ENCODE assay signal across 9 cellular contexts in the genomic region with DNA sequence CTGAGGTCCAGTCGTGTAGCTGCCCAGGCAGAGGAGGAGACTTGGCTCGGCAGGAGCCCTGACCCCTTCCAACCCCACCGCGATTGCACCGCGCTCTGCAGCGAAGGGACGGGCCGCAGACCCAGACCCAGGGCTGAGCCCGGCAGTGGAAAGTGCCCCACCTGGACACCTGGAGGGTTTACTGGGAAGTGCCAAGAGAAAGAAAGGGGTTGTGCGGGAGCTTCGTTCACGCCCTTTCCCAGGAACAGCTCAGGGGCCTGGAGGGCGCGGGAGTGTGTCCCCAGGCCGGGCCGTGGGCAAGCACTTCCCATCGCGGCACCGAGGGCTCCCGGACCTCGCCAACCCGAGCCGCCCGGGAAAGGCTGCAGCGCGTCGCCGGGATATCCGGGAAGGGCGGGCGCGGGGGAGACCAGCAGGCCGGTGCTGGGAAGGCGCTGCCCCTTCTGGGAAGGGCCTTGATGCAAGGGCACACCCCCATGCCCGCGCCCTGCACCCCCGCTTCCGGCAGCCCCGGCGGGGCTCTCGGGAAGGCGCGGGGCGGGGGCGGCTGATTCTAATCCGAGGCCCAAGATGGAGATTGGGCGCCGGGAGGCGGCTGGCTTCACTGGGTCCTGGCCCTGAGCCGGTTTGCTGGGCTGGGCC. TPM values are rescaled to one million over a fixed set of nuclear protein-coding genes. Genes with fewer than 3 reads are reported as not detected.
A peak's percentile ranks its signal among the peaks of the same experiment; 100 is the strongest.
DNase-seq lines count a peak whose midpoint lies in the region; TF ChIP-seq lines count a peak whose summit lies in the region.
"Had no signal": no experiment of that assay in that cellular context is flagged by ENCODE, and none has a peak within 500 bp of the region (broad histone marks: within the 10 kb centered on the region; RNA-seq: fewer than 3 reads in every experiment).

No MANE protein-coding gene starts in this region.

- H3K9me3 ChIP-seq in mesenchymal stem cell (ENCODE audit: control insufficient read depth, low read length) = no peaks in the 10 kb centered on the region

- peak overlapping the region; percentile 94 for H4K91ac ChIP-seq in mesenchymal stem cell (ENCODE audit: low read length)

- no peak overlapping the region for H3K23ac ChIP-seq in mesenchymal stem cell (ENCODE audit: low read length in 2 of 2)

- POLR2A ChIA-PET in GM10248 (lab: Yijun Ruan, JAX) = no interaction called here

- H2BK12ac ChIP-seq in mesenchymal stem cell (ENCODE audit: low read length in 2 of 2) = peak overlapping the region; percentile 27 to 79

- peak overlapping the region; percentile 85 for H2BK120ac ChIP-seq in mesenchymal stem cell (ENCODE audit: low read depth, low read length)

- H3K14ac ChIP-seq in mesenchymal stem cell (ENCODE audit: low read length in 2 of 2) = no peak overlapping the region

- peak overlapping the region; percentile 45 to 73 for H3K4ac ChIP-seq in mesenchymal stem cell (ENCODE audit: low read depth in 1 of 2, low read length in 2 of 2)

- H3K27ac ChIP-seq in mesenchymal stem cell (ENCODE audit: low read length, poor library complexity, severe bottlenecking) = no peak overlapping the region
- H3K27ac ChIP-seq: KMS-11 had no signal

- peak overlapping the region; percentile 50 for H3K4me2 ChIP-seq in mesenchymal stem cell (ENCODE audit: low read length, poor library complexity, severe bottlenecking)
- H3K4me2 ChIP-seq: KMS-11 had no signal

- H3K4me3 ChIP-seq in mesenchymal stem cell (ENCODE audit: insufficient read depth in 1 of 2, low read depth in 1 of 2, low read length in 2 of 2) = peak overlapping the region in 1 of 2 experiments; percentile 70

- H3K79me1 ChIP-seq in mesenchymal stem cell (replicated peaks; ENCODE audit: low read length, poor library complexity, severe bottlenecking) = no peaks in the 10 kb centered on the region

- no peak overlapping the region for H2BK5ac ChIP-seq in mesenchymal stem cell (ENCODE audit: low read depth, low read length, poor library complexity, severe bottlenecking)

- H3K9ac ChIP-seq in mesenchymal stem cell (ENCODE audit: low read length) = peak overlapping the region; percentile 81
- H3K9ac ChIP-seq: KMS-11 had no signal

- peak overlapping the region; percentile 75 for H2BK15ac ChIP-seq in mesenchymal stem cell (ENCODE audit: low read depth, poor library complexity, severe bottlenecking)

- no peaks in the 10 kb centered on the region for H3K27me3 ChIP-seq in mesenchymal stem cell (ENCODE audit: control insufficient read depth in 1 of 2, insufficient read depth in 1 of 2, low read length in 2 of 2)

- no peak for TF ChIP-seq CTCF in GM10248 (IDR thresholded peaks at IDR 0.05; ENCODE audit: control extremely low read depth, extremely low read depth, low read depth, missing control alignments)
- no peak for TF ChIP-seq CTCF in GM20000 (IDR thresholded peaks at IDR 0.05; ENCODE audit: extremely low read depth, missing control alignments)

- peak overlapping the region; percentile 92 for H4K8ac ChIP-seq in mesenchymal stem cell (ENCODE audit: low read length)

- WGBS in mesenchymal stem cell = 9% methylated on average over 51 of the region's 51 CpGs

- H2AK5ac ChIP-seq in mesenchymal stem cell (ENCODE audit: low read length, severe bottlenecking) = no peak overlapping the region

- H2AFZ ChIP-seq in mesenchymal stem cell (ENCODE audit: low read depth, low read length) = peak overlapping the region; percentile 87

- DNase-seq in HT-29 (ENCODE audit: low spot score) = peak; percentile 63
- peak; percentile 65 for DNase-seq in activated T-cell treated with anti-CD3 and anti-CD28 coated beads for 4 hours
- DNase-seq in epidermal melanocyte (ENCODE audit: insufficient read length, low spot score) = peak; percentile 49
- DNase-seq in mesenchymal stem cell = peak; percentile 54
- DNase-seq in stimulated activated CD4-positive, alpha-beta T cell treated with anti-CD3 and anti-CD28 coated beads, TNF-alpha, amount 100 ng/mL, for 48 hours (ENCODE audit: low read depth in 3 of 3) = peak; percentile 37 to 74 (median 47)
- DNase-seq in GM10248 (ENCODE audit: extremely low spot score) = no peak
- no peak for DNase-seq in GM20000 (ENCODE audit: low spot score)
- no peak for DNase-seq in DMS114 treated with DMSO at 0.1 percent for 48 hours (lab: John Stamatoyannopoulos, UW; ENCODE audit: unreplicated experiment)

- H3K18ac ChIP-seq in mesenchymal stem cell (ENCODE audit: low read depth in 1 of 2, low read length in 2 of 2) = peak overlapping the region; percentile 74 to 92

- CTCF ChIA-PET in GM10248 (lab: Yijun Ruan, JAX) = no interaction called here

- peaks cover 6% of the 10 kb centered on the region for H3K4me1 ChIP-seq in mesenchymal stem cell (ENCODE audit: control insufficient read depth, insufficient read depth, low read depth, low read length)

- no peaks in the 10 kb centered on the region for H3K36me3 ChIP-seq in mesenchymal stem cell (ENCODE audit: control insufficient read depth in 1 of 2, insufficient read depth in 2 of 2, low read depth in 1 of 2, low read length in 2 of 2)

RNA-seq across cellular contexts. Expression of gene MRPL33, which starts 36.1 kb away (rescaled TPM):
- 64.9 and 72.1 TPM in 2 replicates for total RNA-seq in HT-29 (2014; rRNA removed; shearing (Covaris generic))
- 295 TPM for polyA plus RNA-seq in mesenchymal stem cell (2013, experiment 1 of 2)
- 307 TPM for polyA plus RNA-seq in mesenchymal stem cell (2013, experiment 2 of 2)

Comparison
In these comparisons a context has a peak if more than half of its experiments do, and no peak if none do; other contexts are left out.
1. DNase-seq: peak in HT-29 (single experiment), activated T-cell treated with anti-CD3 and anti-CD28 coated beads for 4 hours (single experiment), epidermal melanocyte (single experiment), mesenchymal stem cell (single experiment) and stimulated activated CD4-positive, alpha-beta T cell treated with anti-CD3 and anti-CD28 coated beads, TNF-alpha, amount 100 ng/mL, for 48 hours (3 of 3); none in GM10248 (single experiment), GM20000 (single experiment) and DMS114 treated with DMSO at 0.1 percent for 48 hours (single experiment).